In genomic region chr10:73840403-73841301, GRCh38 we compare ENCODE assay signal across 15 cellular contexts.
"Had no signal": no experiment of that assay in that cellular context is flagged by ENCODE, and none has a peak within 500 bp of the region (broad histone marks: within the 10 kb centered on the region; RNA-seq: fewer than 3 reads in every experiment).

No MANE protein-coding gene starts in this region.

- H3K4me3 ChIP-seq: adrenal gland, cardiac muscle cell, colonic mucosa, heart left ventricle, lower lobe of right lung, thyroid gland had no signal

- ATAC-seq: heart left ventricle, lower lobe of right lung had no signal

- H3K27me3 ChIP-seq: adrenal gland, cardiac muscle cell, colonic mucosa, heart left ventricle, thyroid gland had no signal

- H3K9ac ChIP-seq: parathyroid adenoma had no signal

- H3K9me3 ChIP-seq: adrenal gland, colonic mucosa, heart left ventricle, lower lobe of right lung, thyroid gland had no signal

- H2AFZ ChIP-seq: parathyroid adenoma had no signal

- H3K27ac ChIP-seq: adrenal gland, cardiac muscle cell, colonic mucosa, heart left ventricle, lower lobe of right lung, parathyroid adenoma, thyroid gland had no signal

- H3K4me1 Mint-ChIP-seq: activated CD4-positive, alpha-beta T cell treated with anti-CD3 and anti-CD28 coated beads, Interleukin-2, amount 10 ng/mL, durations not matched to agents 7 days and 5 days; immature natural killer cell; mesothelial cell of epicardium had no signal

- H3K79me2 ChIP-seq: parathyroid adenoma had no signal

- H3K27ac Mint-ChIP-seq: activated CD4-positive, alpha-beta T cell treated with anti-CD3 and anti-CD28 coated beads, Interleukin-2, amount 10 ng/mL, durations not matched to agents 7 days and 5 days; activated naive CD4-positive, alpha-beta T cell treated with anti-CD3 and anti-CD28 coated beads for 36 hours; mesothelial cell of epicardium had no signal

- H3K4me3 Mint-ChIP-seq: activated CD4-positive, alpha-beta T cell treated with anti-CD3 and anti-CD28 coated beads, Interleukin-2, amount 10 ng/mL, durations not matched to agents 7 days and 5 days; activated naive CD4-positive, alpha-beta T cell treated with anti-CD3 and anti-CD28 coated beads for 36 hours; immature natural killer cell; mesothelial cell of epicardium had no signal

- H3K27me3 Mint-ChIP-seq: activated CD4-positive, alpha-beta T cell treated with anti-CD3 and anti-CD28 coated beads, Interleukin-2, amount 10 ng/mL, durations not matched to agents 7 days and 5 days had no signal

- H3K9me3 Mint-ChIP-seq: activated CD4-positive, alpha-beta T cell treated with anti-CD3 and anti-CD28 coated beads, Interleukin-2, amount 10 ng/mL, durations not matched to agents 7 days and 5 days; activated naive CD4-positive, alpha-beta T cell treated with anti-CD3 and anti-CD28 coated beads for 36 hours; immature natural killer cell; mesothelial cell of epicardium had no signal

- H3K4me1 ChIP-seq: adrenal gland, colonic mucosa, heart left ventricle, lower lobe of right lung, parathyroid adenoma had no signal

- DNase-seq: activated CD4-positive, alpha-beta T cell treated with anti-CD3 and anti-CD28 coated beads, Interleukin-2, amount 10 ng/mL, durations not matched to agents 7 days and 5 days; activated CD4-positive, CD25-positive, alpha-beta regulatory T cell; activated naive CD4-positive, alpha-beta T cell treated with anti-CD3 and anti-CD28 coated beads for 36 hours; adrenal gland; colonic mucosa; effector CD4-positive, alpha-beta T cell; heart left ventricle; immature natural killer cell; lower lobe of right lung; stimulated activated CD4-positive, alpha-beta T cell treated with anti-CD3 and anti-CD28 coated beads, Interleukin-12 subunit alpha, Interleukin-12 subunit beta, amount 100 ng/mL, for 4 hours; stimulated activated CD4-positive, alpha-beta T cell treated with anti-CD3 and anti-CD28 coated beads, Interleukin-2, amount 100 ng/mL, for 24 hours; thyroid gland had no signal
